In the genomic region with DNA sequence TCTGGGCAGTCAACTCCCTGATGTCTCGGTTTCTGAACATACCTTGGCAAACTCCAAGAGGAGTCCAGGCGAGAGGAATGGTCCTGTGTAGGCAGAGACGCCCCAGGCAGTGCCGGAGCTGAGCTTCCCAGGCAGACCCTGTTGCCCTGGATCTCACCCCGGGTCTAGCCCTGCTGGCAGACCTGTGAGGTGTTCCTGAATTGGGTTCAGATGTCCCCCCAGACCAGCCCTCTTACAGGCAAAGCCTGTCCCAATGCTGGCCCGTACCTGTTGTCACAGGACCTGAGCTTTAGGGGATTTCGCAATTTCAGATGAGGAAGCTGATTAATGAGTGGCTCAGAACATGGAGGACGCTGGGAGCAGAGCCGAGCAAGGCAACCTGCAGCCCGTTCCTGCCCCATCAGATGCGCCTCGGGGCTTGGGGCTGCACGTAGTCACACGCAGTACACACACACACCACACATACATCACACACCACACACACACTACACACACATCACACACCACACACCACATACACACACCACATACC, we compare ENCODE assay signal across 9 cellular contexts. TPM values are rescaled to one million over a fixed set of nuclear protein-coding genes. Genes with fewer than 3 reads are reported as not detected.
DNase-seq lines count a peak whose midpoint lies in the region; ATAC-seq and TF ChIP-seq lines count a peak whose summit lies in the region.
"Had no signal": no experiment of that assay in that cellular context is flagged by ENCODE, and none has a peak within 500 bp of the region (broad histone marks: within the 10 kb centered on the region; RNA-seq: fewer than 3 reads in every experiment).

No MANE protein-coding gene starts in this region.

- no peak for TF ChIP-seq CTCF in RWPE2 (IDR thresholded peaks at IDR 0.05; ENCODE audit: poor library complexity, severe bottlenecking)
- TF ChIP-seq CTCF in vagina (IDR thresholded peaks at IDR 0.05) = no peak

- in situ Hi-C loops in HAP-1 (cut with MboI; ENCODE audit: low sequenced_read_pairs) = no loop called here

- H3K9me3 ChIP-seq in HAP-1 = no peaks in the 10 kb centered on the region
- H3K9me3 ChIP-seq in RWPE2 (ENCODE audit: severe bottlenecking) = no peaks in the 10 kb centered on the region
- no peaks in the 10 kb centered on the region for H3K9me3 ChIP-seq in vagina

- peak overlapping the region; percentile 9 for H3K27ac ChIP-seq in RWPE2 (ENCODE audit: poor library complexity, severe bottlenecking)
- no peak overlapping the region for H3K27ac ChIP-seq in vagina
- H3K27ac ChIP-seq: KMS-11 had no signal

- H3K4me3 ChIP-seq in HAP-1 (no peak overlapping the region), RWPE2 (ENCODE audit: severe bottlenecking) (no peak overlapping the region), vagina (peak overlapping the region in 1 of 2 donors; percentile 19)

- intact Hi-C loops in vagina (cut with DNase I) = no loop called here

- H3K36me3 ChIP-seq in HAP-1 (replicated peaks) (no peaks in the 10 kb centered on the region), RWPE2 (ENCODE audit: low read depth) (no peaks in the 10 kb centered on the region), vagina (no peaks in the 10 kb centered on the region)

- peak; percentile 90 for ATAC-seq in RWPE2 (ENCODE audit: low read depth)

- H3K27me3 ChIP-seq in HAP-1 (ENCODE audit: low read depth) (no peaks in the 10 kb centered on the region; the same call in 1 of the 2 replicates), RWPE2 (ENCODE audit: insufficient read depth, poor library complexity, severe bottlenecking) (peaks cover 5% of the 10 kb centered on the region), vagina (no peaks in the 10 kb centered on the region)

- TF ChIP-seq POLR2A in vagina (IDR thresholded peaks at IDR 0.05) = no peak

- H3K4me1 ChIP-seq in HAP-1 = no peaks in the 10 kb centered on the region
- peaks cover 4% of the 10 kb centered on the region for H3K4me1 ChIP-seq in RWPE2 (ENCODE audit: insufficient read depth, poor library complexity, severe bottlenecking)
- no peaks in the 10 kb centered on the region for H3K4me1 ChIP-seq in vagina

- DNase-seq in HAP-1 (ENCODE audit: low spot score in 2 of 2) (peak; percentile 28 to 39), RWPE2 (ENCODE audit: low spot score) (peak; percentile 76), mucosa of gallbladder (ENCODE audit: low spot score) (peak; percentile 52), NCI-H1092 (lab: John Stamatoyannopoulos, UW) (no peak), DMS79 (lab: John Stamatoyannopoulos, UW) (no peak), NCI-H1694 (lab: John Stamatoyannopoulos, UW) (no peak), vagina (ENCODE audit: extremely low spot score in 2 of 2) (no peak)
- DNase-seq in activated naive CD4-positive, alpha-beta T cell treated with anti-CD3 and anti-CD28 coated beads, Interleukin-2, amount 50 U/mL, for 16 hours = peak; percentile 56

RNA-seq across cellular contexts. Expression of a gene that starts 38.5 kb away (rescaled TPM):
- total RNA-seq in mucosa of gallbladder (22.8 TPM), vagina (9.6 TPM)

Comparison
In these comparisons a context has a peak if more than half of its experiments do, and no peak if none do; other contexts are left out.
1. DNase-seq: peak in HAP-1 (2 of 2), RWPE2 (single experiment), activated naive CD4-positive, alpha-beta T cell treated with anti-CD3 and anti-CD28 coated beads, Interleukin-2, amount 50 U/mL, for 16 hours (single experiment) and mucosa of gallbladder (single experiment); none in NCI-H1092 (single experiment), DMS79 (single experiment), NCI-H1694 (single experiment) and vagina (0 of 2).